In the genomic region with DNA sequence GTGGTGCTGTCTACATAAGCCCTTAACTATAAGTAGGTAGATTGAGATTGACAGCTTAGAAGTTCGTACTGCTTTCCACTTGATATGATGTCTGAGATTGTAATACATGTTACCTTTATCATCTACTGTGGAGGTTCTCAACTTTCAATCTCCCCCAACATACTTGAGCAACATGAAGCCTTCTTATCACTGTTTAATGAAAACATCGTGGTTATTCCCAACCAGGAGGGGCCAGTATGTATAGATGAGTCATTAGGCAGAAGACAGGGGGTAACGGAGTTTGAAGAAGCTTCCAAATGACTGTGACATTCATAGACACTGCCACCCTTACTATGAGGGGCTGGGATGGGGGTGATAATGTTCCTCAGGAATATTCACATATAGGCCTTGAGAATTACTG, we compare ENCODE assay signal across 14 cellular contexts. TPM values are rescaled to one million over a fixed set of nuclear protein-coding genes. Genes with fewer than 3 reads are reported as not detected.
DNase-seq lines count a peak whose midpoint lies in the region; ATAC-seq and TF ChIP-seq lines count a peak whose summit lies in the region.
"Had no signal": no experiment of that assay in that cellular context is flagged by ENCODE, and none has a peak within 500 bp of the region (broad histone marks: within the 10 kb centered on the region; RNA-seq: fewer than 3 reads in every experiment).

No MANE protein-coding gene starts in this region.

- intact Hi-C loops in CD4-positive, alpha-beta T cell (cut with DNase I, micrococcal nuclease), result no loop called here
- intact Hi-C loops in thyroid gland (cut with DNase I), result no loop called here

- no peaks in the 10 kb centered on the region for H3K9me3 ChIP-seq in CD4-positive, alpha-beta T cell (ENCODE audit: control insufficient read depth, low read length)
- no peaks in the 10 kb centered on the region for H3K9me3 ChIP-seq in thyroid gland
- H3K9me3 ChIP-seq: BE2C had no signal

- peaks cover 27% of the 10 kb centered on the region for H3K4me1 Mint-ChIP-seq in T-helper 2 cell treated with Interferon-gamma antibody and Interleukin-4, amounts not matched to agents 5 μg/mL and 100 μg/mL, for 36 hours (ENCODE audit: low read depth)
- H3K4me1 Mint-ChIP-seq in CD4-positive, alpha-beta T cell (ENCODE audit: low read depth), result peaks cover 14% of the 10 kb centered on the region

- H3K4me1 ChIP-seq in thyroid gland, result no peaks in the 10 kb centered on the region

- CTCF ChIA-PET in CD4-positive, alpha-beta T cell (lab: Charles Lee), result interaction anchor here (0.7 to 1.1 kb wide), 3 partner anchors 10 to 29 kb away, joined by 3 to 4 read pairs (median 3); no protein-coding TSS in a partner anchor

- H3K4me3 ChIP-seq in astrocyte of the spinal cord (ENCODE audit: low read depth, low read length) (no peak overlapping the region), thyroid gland (replicated peaks in 1 of 3) (no peak overlapping the region)

- peaks cover 48% of the 10 kb centered on the region for H3K36me3 Mint-ChIP-seq in T-helper 2 cell treated with Interferon-gamma antibody and Interleukin-4, amounts not matched to agents 5 μg/mL and 100 μg/mL, for 36 hours (ENCODE audit: low read depth)
- peaks cover 4% of the 10 kb centered on the region for H3K36me3 Mint-ChIP-seq in CD4-positive, alpha-beta T cell (ENCODE audit: low read depth)

- H3K27me3 Mint-ChIP-seq in T-helper 2 cell treated with Interferon-gamma antibody and Interleukin-4, amounts not matched to agents 5 μg/mL and 100 μg/mL, for 36 hours (ENCODE audit: low read depth), result no peaks in the 10 kb centered on the region
- H3K27me3 Mint-ChIP-seq in CD4-positive, alpha-beta T cell, result no peaks in the 10 kb centered on the region

- H3K9me3 Mint-ChIP-seq in T-helper 2 cell treated with Interferon-gamma antibody and Interleukin-4, amounts not matched to agents 5 μg/mL and 100 μg/mL, for 36 hours, result no peaks in the 10 kb centered on the region
- H3K9me3 Mint-ChIP-seq in CD4-positive, alpha-beta T cell, result no peaks in the 10 kb centered on the region

- no peaks in the 10 kb centered on the region for H3K36me3 ChIP-seq in thyroid gland

- ATAC-seq in CD4-positive, alpha-beta T cell (ENCODE audit: poor library complexity), result no peak

- WGBS in thyroid gland, 2 donors, result 91% methylated on average over 3 of the region's 3 CpGs

- no peak for DNase-seq in T-helper 2 cell treated with Interferon-gamma antibody and Interleukin-4, amounts not matched to agents 5 μg/mL and 100 μg/mL, for 36 hours (ENCODE audit: low spot score)
- DNase-seq in T-helper 2 cell, result no peak
- no peak for DNase-seq in CD4-positive, alpha-beta T cell
- peak; percentile 16 for DNase-seq in NCI-H226
- DNase-seq in astrocyte of the spinal cord (ENCODE audit: low read depth, low spot score), result peak; percentile 38
- DNase-seq in NCI-H345 (lab: John Stamatoyannopoulos, UW), result no peak
- DNase-seq in thyroid gland, result no peak
- DNase-seq in NCI-H146 (lab: John Stamatoyannopoulos, UW), result no peak
- DNase-seq: BE2C, DMS79 treated with DMSO at 0.1 percent for 48 hours, KBM-7, NCI-H1436 treated with DMSO at 0.1 percent for 48 hours, NCI-H524 treated with DMSO at 0.1 percent for 48 hours had no signal

- no peak for TF ChIP-seq CTCF in CD4-positive, alpha-beta T cell (IDR thresholded peaks at IDR 0.05)
- TF ChIP-seq CTCF in astrocyte of the spinal cord (IDR thresholded peaks at IDR 0.05; ENCODE audit: low read depth, low read length) (no peak), thyroid gland (IDR thresholded peaks at IDR 0.05) (no peak)

- in situ Hi-C loops in astrocyte of the spinal cord (cut with HindIII; ENCODE audit: low sequenced_read_pairs), result no loop called here

- TF ChIP-seq POLR2A in thyroid gland (IDR thresholded peaks at IDR 0.05), result no peak

- H3K4me3 Mint-ChIP-seq in T-helper 2 cell treated with Interferon-gamma antibody and Interleukin-4, amounts not matched to agents 5 μg/mL and 100 μg/mL, for 36 hours, result peak overlapping the region; percentile 16
- H3K4me3 Mint-ChIP-seq in CD4-positive, alpha-beta T cell, result peak overlapping the region; percentile 68

- H3K27me3 ChIP-seq in CD4-positive, alpha-beta T cell (ENCODE audit: control insufficient read depth, insufficient read depth, low read length), result no peaks in the 10 kb centered on the region
- no peaks in the 10 kb centered on the region for H3K27me3 ChIP-seq in thyroid gland
- H3K27me3 ChIP-seq: BE2C had no signal

- no peak overlapping the region for H3K27ac Mint-ChIP-seq in T-helper 2 cell treated with Interferon-gamma antibody and Interleukin-4, amounts not matched to agents 5 μg/mL and 100 μg/mL, for 36 hours
- no peak overlapping the region for H3K27ac Mint-ChIP-seq in CD4-positive, alpha-beta T cell

- POLR2A ChIA-PET in CD4-positive, alpha-beta T cell (lab: Charles Lee), result interaction anchor here (1.0 kb wide), 1 partner anchor 17 kb away, joined by 3 read pairs; no protein-coding TSS in a partner anchor

- H3K27ac ChIP-seq in CD4-positive, alpha-beta T cell (ENCODE audit: low read depth, low read length), result no peak overlapping the region
- H3K27ac ChIP-seq in thyroid gland, result no peak overlapping the region
- H3K27ac ChIP-seq: 22Rv1 had no signal

RNA-seq across cellular contexts. Expression of a gene that starts 36.0 kb away (rescaled TPM):
- 1 to 10 TPM; 3.4 to 3.8 TPM for total RNA-seq in CD4-positive, alpha-beta T cell
- 1 to 10 TPM in 1 of 4 donors, under 1 TPM in 3; 0.27 to 1.0 (median 0.55) TPM for total RNA-seq in thyroid gland

Comparison
In these comparisons a context has a peak if more than half of its experiments do, and no peak if none do; other contexts are left out.
1. DNase-seq: peak in NCI-H226 (single experiment) and astrocyte of the spinal cord (single experiment); none in T-helper 2 cell treated with Interferon-gamma antibody and Interleukin-4, amounts not matched to agents 5 μg/mL and 100 μg/mL, for 36 hours (single experiment), T-helper 2 cell (0 of 5), CD4-positive, alpha-beta T cell (0 of 10), NCI-H345 (single experiment), thyroid gland (0 of 2) and NCI-H146 (single experiment).